13 cellular contexts compared by ENCODE assay signal in the genomic region with DNA sequence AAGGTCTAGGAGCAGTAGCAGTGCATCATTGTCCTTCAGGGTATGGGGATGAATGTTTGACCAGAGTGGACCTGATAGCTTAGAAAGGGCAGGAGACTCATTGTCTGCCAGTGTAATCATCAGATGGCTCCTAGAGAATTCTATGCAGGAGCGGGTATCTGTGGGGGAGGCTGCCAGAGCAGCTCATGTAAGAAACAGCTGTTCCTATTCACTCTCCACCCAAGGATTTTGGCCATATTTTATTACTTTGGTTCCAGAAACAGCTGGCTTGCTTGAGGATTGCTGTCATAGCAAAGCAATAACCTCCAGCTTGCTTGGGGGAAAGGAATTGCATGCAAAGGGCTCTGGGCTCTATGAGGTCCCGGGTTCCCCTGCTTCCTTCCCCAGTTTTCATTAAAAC. TPM values are rescaled to one million over a fixed set of nuclear protein-coding genes. Genes with fewer than 3 reads are reported as not detected.
DNase-seq lines count a peak whose midpoint lies in the region; ATAC-seq, FAIRE-seq and TF ChIP-seq lines count a peak whose summit lies in the region.
"Had no signal": no experiment of that assay in that cellular context is flagged by ENCODE, and none has a peak within 500 bp of the region (broad histone marks: within the 10 kb centered on the region; RNA-seq: fewer than 3 reads in every experiment).

No MANE protein-coding gene starts in this region.

- H3K9me3 ChIP-seq in AG04450 (ENCODE audit: control insufficient read depth, insufficient read depth, low read length) (no peaks in the 10 kb centered on the region), GM23248 (ENCODE audit: low read depth) (no peaks in the 10 kb centered on the region)

- TF ChIP-seq CTCF in AG04450 (IDR thresholded peaks at IDR 0.05; ENCODE audit: low read depth, low read length) = no peak
- TF ChIP-seq CTCF in fibroblast of pulmonary artery (IDR thresholded peaks at IDR 0.05; ENCODE audit: low read length, missing control alignments) = no peak

- H3K4me2 ChIP-seq in GM23248 (ENCODE audit: unreplicated experiment) = peak overlapping the region; percentile 30

- H3K79me2 ChIP-seq in GM23248 (ENCODE audit: insufficient read depth) = peaks cover 96% of the 10 kb centered on the region

- H3K9me2 ChIP-seq in GM23248 (ENCODE audit: insufficient read depth) = no peaks in the 10 kb centered on the region

- in situ Hi-C loops in GM23248 (cut with MboI) = no loop called here

- H3K4me3 ChIP-seq in AG04450 (ENCODE audit: low read depth, low read length) (no peak overlapping the region), GM23248 (no peak overlapping the region), fibroblast of pulmonary artery (replicated peaks; ENCODE audit: low read depth, low read length) (no peak overlapping the region)

- 17 to 30% methylated on average over 2 of the region's 2 CpGs for WGBS in GM23248 (ENCODE audit: low coverage in 1 of 2, low lambda C conversion rate in 2 of 2, missing lambda C conversion rate in 2 of 2), 2 experiments

- H2AFZ ChIP-seq in GM23248 = no peak overlapping the region

- CTCF ChIA-PET in AG04450 (lab: Charles Lee) = interaction anchor here (1.1 kb wide), 1 partner anchor 19 kb away, joined by 3 read pairs; no protein-coding TSS in a partner anchor

- no peak for FAIRE-seq in H54 (lab: Jason Lieb, UNC)
- FAIRE-seq: G401.6 had no signal

- peaks cover under 1% of the 10 kb centered on the region; the same call in 1 of the 2 replicates for H3K36me3 ChIP-seq in GM23248 (ENCODE audit: low read depth)

- ATAC-seq in GM21390 (IDR thresholded peaks at IDR 0.05; ENCODE audit: unreplicated experiment) = no peak

- no peak overlapping the region for H3K9ac ChIP-seq in GM23248

- DNase-seq in AG04450 (ENCODE audit: low read depth, low spot score) (peak; percentile 68), GM23248 (peak; percentile 58), fibroblast of pulmonary artery (ENCODE audit: low read depth) (peak; percentile 84), myocyte (ENCODE audit: low read depth) (peak; percentile 91), COLO829 (ENCODE audit: low spot score) (no peak), HT-29 (ENCODE audit: low spot score) (no peak), H54 (ENCODE audit: insufficient read length, low spot score) (no peak)
- DNase-seq: HFFc6, NCI-H510A, RPMI8226 had no signal

- POLR2A ChIA-PET in AG04450 (lab: Yijun Ruan, JAX) = interaction anchor here (0.6 to 2.5 kb wide), 8 partner anchors 10 to 75 kb away, joined by 3 to 21 read pairs (median 4); partner anchors contain the start of genes EIF2S2 and RALY

- no peak for TF ChIP-seq POLR2A in H54 (IDR thresholded peaks at IDR 0.05; ENCODE audit: low read depth, low read length)

- H3K4me1 ChIP-seq in GM23248 (ENCODE audit: insufficient read depth) = peaks cover 17% of the 10 kb centered on the region

- peaks cover 10% of the 10 kb centered on the region; the same call in 1 of the 2 replicates for H3F3A ChIP-seq in GM23248 (ENCODE audit: insufficient read depth)

- H3K27ac ChIP-seq in AG04450 (ENCODE audit: low read depth, low read length) (peak overlapping the region; percentile 79), GM23248 (peak overlapping the region; percentile 53)
- H3K27ac ChIP-seq: C4-2B had no signal

- H3K27me3 ChIP-seq in AG04450 (ENCODE audit: control insufficient read depth, insufficient read depth, low read length) (no peaks in the 10 kb centered on the region), GM23248 (replicated peaks; ENCODE audit: insufficient read depth) (no peaks in the 10 kb centered on the region)

- peaks cover 14% of the 10 kb centered on the region; the same call in 1 of the 2 replicates for H4K20me1 ChIP-seq in GM23248 (ENCODE audit: insufficient read depth)

RNA-seq across cellular contexts. Expression of gene RALY, which starts 44.1 kb away (rescaled TPM):
- polyA plus RNA-seq in AG04450 (2011; rRNA removed) (79.2 and 106 TPM in 2 replicates), GM23248 (2016; fragmentation: Nextera tagmentation; extraction: Ambion mirVana) (107 and 113 TPM in 2 replicates)
- 98.3 and 120 TPM in 2 replicates for polyA minus RNA-seq in AG04450 (2011; rRNA and poly(A)+ RNA removed)
- total RNA-seq in GM23248 (2014; rRNA removed; shearing (Covaris generic)) = 65.4 and 66.3 TPM in 2 replicates
- 109 and 136 TPM in 2 replicates for total RNA-seq in myocyte
- polyA plus RNA-seq in myocyte (2012) = 124 TPM
- total RNA-seq in HT-29 (2014; rRNA removed; shearing (Covaris generic)) = 290 and 301 TPM in 2 replicates

Comparison
In these comparisons a context has a peak if more than half of its experiments do, and no peak if none do; other contexts are left out.
1. DNase-seq: peak in AG04450 (single experiment), GM23248 (single experiment), fibroblast of pulmonary artery (single experiment) and myocyte (single experiment); none in COLO829 (single experiment), HT-29 (single experiment) and H54 (single experiment).